Comparison of ENCODE assay signal across 9 cellular contexts in the genomic region with DNA sequence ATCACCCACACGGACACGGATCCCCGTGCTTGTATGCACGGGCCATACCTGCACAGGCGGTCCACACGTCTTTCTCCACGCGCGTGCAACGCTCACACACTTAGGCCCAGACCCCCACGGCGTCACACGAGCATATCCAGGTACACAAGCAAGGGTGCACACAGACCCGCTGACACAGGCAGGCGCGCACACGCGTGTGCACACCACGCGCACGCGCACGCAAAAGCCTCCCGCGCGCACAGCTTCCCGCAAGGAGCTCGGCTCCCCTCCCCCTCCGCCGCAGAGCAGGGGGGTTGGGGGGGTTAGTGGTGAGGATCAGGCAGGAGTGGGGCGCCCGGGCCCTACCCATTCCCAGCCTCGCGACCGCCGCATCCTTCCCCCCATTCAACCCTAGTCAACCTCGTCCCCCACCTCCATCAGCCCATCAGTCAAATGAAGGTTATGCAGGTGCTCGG. TPM values are rescaled to one million over a fixed set of nuclear protein-coding genes. Genes with fewer than 3 reads are reported as not detected.
DNase-seq lines count a peak whose midpoint lies in the region; ATAC-seq and TF ChIP-seq lines count a peak whose summit lies in the region.
"Had no signal": no experiment of that assay in that cellular context is flagged by ENCODE, and none has a peak within 500 bp of the region (broad histone marks: within the 10 kb centered on the region; RNA-seq: fewer than 3 reads in every experiment).

No MANE protein-coding gene starts in this region.

- H3K9me3 Mint-ChIP-seq in activated CD8-positive, alpha-beta T cell treated with anti-CD3 and anti-CD28 coated beads for 36 hours = no peaks in the 10 kb centered on the region
- H3K9me3 Mint-ChIP-seq in glutamatergic neuron (ENCODE audit: unreplicated experiment) = peaks cover 2% of the 10 kb centered on the region

- H2AFZ ChIP-seq in parathyroid adenoma = peak overlapping the region; percentile 75

- peak overlapping the region; percentile 97 for H3K4me3 ChIP-seq in parathyroid adenoma (ENCODE audit: low read depth, low read length)

- H3K4me2 ChIP-seq in parathyroid adenoma (ENCODE audit: low read length) = peak overlapping the region; percentile 97

- H3K36me3 ChIP-seq in ES-I3 (ENCODE audit: insufficient read depth, low read length) (no peaks in the 10 kb centered on the region), parathyroid adenoma (ENCODE audit: control insufficient read depth, insufficient read depth, low read length) (no peaks in the 10 kb centered on the region)

- peak overlapping the region; percentile 65 for H3K27ac ChIP-seq in parathyroid adenoma

- peak overlapping the region; percentile 84 for H3K27ac Mint-ChIP-seq in activated CD8-positive, alpha-beta T cell treated with anti-CD3 and anti-CD28 coated beads for 36 hours
- H3K27ac Mint-ChIP-seq in glutamatergic neuron (ENCODE audit: unreplicated experiment) = peak overlapping the region; percentile 76

- no peak for TF ChIP-seq CTCF in activated CD8-positive, alpha-beta T cell treated with anti-CD3 and anti-CD28 coated beads for 36 hours (IDR thresholded peaks at IDR 0.05)
- no peak for TF ChIP-seq CTCF in glutamatergic neuron (IDR thresholded peaks at IDR 0.05; ENCODE audit: partially characterized antibody, unreplicated experiment)
- TF ChIP-seq CTCF in parathyroid adenoma (IDR thresholded peaks at IDR 0.05) = no peak

- peaks cover 17% of the 10 kb centered on the region for H3K36me3 Mint-ChIP-seq in activated CD8-positive, alpha-beta T cell treated with anti-CD3 and anti-CD28 coated beads for 36 hours (ENCODE audit: low read depth)
- H3K36me3 Mint-ChIP-seq in glutamatergic neuron (ENCODE audit: unreplicated experiment) = no peaks in the 10 kb centered on the region

- peaks cover 8% of the 10 kb centered on the region for H3K79me2 ChIP-seq in parathyroid adenoma

- H3K4me1 Mint-ChIP-seq in activated CD8-positive, alpha-beta T cell treated with anti-CD3 and anti-CD28 coated beads for 36 hours (ENCODE audit: low read depth) = peaks cover 21% of the 10 kb centered on the region
- peaks cover 3% of the 10 kb centered on the region for H3K4me1 Mint-ChIP-seq in glutamatergic neuron (ENCODE audit: low read depth, unreplicated experiment)

- CTCF ChIA-PET in activated CD8-positive, alpha-beta T cell treated with anti-CD3 and anti-CD28 coated beads for 36 hours (lab: Charles Lee) = interaction anchor here (1.0 to 11.3 kb wide), 8 partner anchors 9 to 208 kb away, joined by 3 to 185 read pairs (median 4); partner anchors contain the start of gene MPV17L2

- ATAC-seq in HG03025 (IDR thresholded peaks at IDR 0.05; ENCODE audit: low FRiP score, unreplicated experiment) = peak; percentile 2
- no peak for ATAC-seq in activated CD8-positive, alpha-beta T cell treated with anti-CD3 and anti-CD28 coated beads for 36 hours

- no peaks in the 10 kb centered on the region for H3K27me3 ChIP-seq in parathyroid adenoma (ENCODE audit: control insufficient read depth, insufficient read depth, low read length)

- POLR2A ChIA-PET in activated CD8-positive, alpha-beta T cell treated with anti-CD3 and anti-CD28 coated beads for 36 hours (lab: Charles Lee) = interaction anchor here (1.0 to 3.3 kb wide), 6 partner anchors 10 to 77 kb away, joined by 3 to 25 read pairs (median 4); partner anchors contain the start of genes JUND and MPV17L2

- peaks cover 2% of the 10 kb centered on the region for H3K27me3 Mint-ChIP-seq in activated CD8-positive, alpha-beta T cell treated with anti-CD3 and anti-CD28 coated beads for 36 hours
- H3K27me3 Mint-ChIP-seq in glutamatergic neuron (ENCODE audit: unreplicated experiment) = peaks cover 4% of the 10 kb centered on the region

- H3K4me3 Mint-ChIP-seq in activated CD8-positive, alpha-beta T cell treated with anti-CD3 and anti-CD28 coated beads for 36 hours = peak overlapping the region; percentile 98
- peak overlapping the region; percentile 98 for H3K4me3 Mint-ChIP-seq in glutamatergic neuron (ENCODE audit: unreplicated experiment)

- peak overlapping the region; percentile 89 for H3K9ac ChIP-seq in ES-I3 (ENCODE audit: low read depth, low read length)
- H3K9ac ChIP-seq in parathyroid adenoma = no peak overlapping the region

- no peaks in the 10 kb centered on the region for H3K9me3 ChIP-seq in ES-I3 (ENCODE audit: control insufficient read depth, insufficient read depth, low read length)
- H3K9me3 ChIP-seq in parathyroid adenoma (ENCODE audit: control insufficient read depth, low read length) = no peaks in the 10 kb centered on the region

- no peak for DNase-seq in activated CD8-positive, alpha-beta T cell treated with anti-CD3 and anti-CD28 coated beads for 36 hours
- DNase-seq in glutamatergic neuron (no peak), ureter (ENCODE audit: low spot score) (no peak), OCI-M1 (lab: John Stamatoyannopoulos, UW) (no peak), SIG-M5 (lab: John Stamatoyannopoulos, UW) (no peak)

- no peaks in the 10 kb centered on the region; the same call in 1 of the 2 replicates for H3K4me1 ChIP-seq in ES-I3 (ENCODE audit: insufficient read depth, low read length)
- H3K4me1 ChIP-seq in parathyroid adenoma = peaks cover 2% of the 10 kb centered on the region

- intact Hi-C loops in activated CD8-positive, alpha-beta T cell treated with anti-CD3 and anti-CD28 coated beads for 36 hours (cut with micrococcal nuclease) = no loop called here

RNA-seq across cellular contexts. Expression of gene RAB3A, which starts 0.4 kb away (rescaled TPM):
- 10 to 100 TPM in 1 of 2 experiments, 1 to 10 TPM in 1; 8.9 to 11.3 TPM for total RNA-seq in activated CD8-positive, alpha-beta T cell treated with anti-CD3 and anti-CD28 coated beads for 36 hours
- total RNA-seq in glutamatergic neuron (ENCODE audit: unreplicated experiment) = 77.4 TPM
- total RNA-seq in ureter = 6.1 TPM

RNA-seq across cellular contexts. Expression of gene MPV17L2, which starts 10.4 kb away (rescaled TPM):
- 1 to 10 TPM; 8.5 to 9.6 TPM for total RNA-seq in activated CD8-positive, alpha-beta T cell treated with anti-CD3 and anti-CD28 coated beads for 36 hours
- total RNA-seq in glutamatergic neuron (ENCODE audit: unreplicated experiment) (17.9 TPM), ureter (14.7 TPM)

RNA-seq across cellular contexts. Expression of gene PDE4C, which starts 22.8 kb away (rescaled TPM):
- under 1 TPM in 1 of 2 experiments, not detected in 1; 0.38 TPM for total RNA-seq in activated CD8-positive, alpha-beta T cell treated with anti-CD3 and anti-CD28 coated beads for 36 hours
- total RNA-seq in glutamatergic neuron (ENCODE audit: unreplicated experiment) = 69.8 TPM
- 3.0 TPM for total RNA-seq in ureter
- total RNA-seq: T-helper 2 cell treated with Interferon-gamma antibody and Interleukin-4, amounts not matched to agents 100 ng/mL and 5 ng/mL, for 36 hours had no signal

RNA-seq across cellular contexts. Expression of gene IFI30, which starts 29.8 kb away (rescaled TPM):
- total RNA-seq in activated CD8-positive, alpha-beta T cell treated with anti-CD3 and anti-CD28 coated beads for 36 hours = 10 to 100 TPM; 21.9 to 22.9 TPM
- total RNA-seq in glutamatergic neuron (ENCODE audit: unreplicated experiment) (0.76 TPM), ureter (32.3 TPM)

RNA-seq across cellular contexts. Expression of gene PIK3R2, which starts 50.5 kb away (rescaled TPM):
- 10 to 100 TPM; 15.0 to 15.8 TPM for total RNA-seq in activated CD8-positive, alpha-beta T cell treated with anti-CD3 and anti-CD28 coated beads for 36 hours
- 36.4 TPM for total RNA-seq in glutamatergic neuron (ENCODE audit: unreplicated experiment)
- total RNA-seq in ureter = 29.2 TPM

Comparison
In these comparisons a context has a peak if more than half of its experiments do, and no peak if none do; other contexts are left out.
1. RNA of gene PDE4C, which starts 22.8 kb away (total RNA-seq): 69.8 TPM in glutamatergic neuron (single experiment); 3.0 TPM in ureter (single experiment) and 0.38 TPM in activated CD8-positive, alpha-beta T cell treated with anti-CD3 and anti-CD28 coated beads for 36 hours; every median in the first group is over 10 times any median in the second.